15 cellular contexts compared by ENCODE assay signal in the genomic region with DNA sequence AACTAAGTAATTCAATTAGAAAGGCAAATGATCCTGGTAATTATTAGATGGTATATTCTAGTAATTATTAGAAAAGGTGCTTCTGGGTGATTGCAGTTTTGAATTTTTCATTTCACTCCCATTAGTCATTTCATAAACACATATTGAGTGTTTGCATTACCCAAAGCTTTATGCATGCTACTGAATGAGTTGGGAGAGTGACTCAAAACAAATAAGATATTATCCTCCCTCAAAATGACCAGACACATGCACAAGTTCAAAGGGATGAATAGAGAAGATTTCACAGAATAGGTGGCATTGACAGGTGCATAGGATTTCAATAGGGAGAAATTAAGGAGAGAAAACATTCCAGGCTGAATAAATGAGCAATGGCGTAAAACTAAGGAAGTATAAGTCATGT.
A peak's percentile ranks its signal among the peaks of the same experiment; 100 is the strongest.
DNase-seq lines count a peak whose midpoint lies in the region; ATAC-seq and TF ChIP-seq lines count a peak whose summit lies in the region.
"Had no signal": no experiment of that assay in that cellular context is flagged by ENCODE, and none has a peak within 500 bp of the region (broad histone marks: within the 10 kb centered on the region; RNA-seq: fewer than 3 reads in every experiment).

No MANE protein-coding gene starts in this region.

- no peak overlapping the region for H3K9ac ChIP-seq in OCI-LY3 (ENCODE audit: low read length)

- no peaks in the 10 kb centered on the region for H4K20me1 ChIP-seq in OCI-LY3 (ENCODE audit: insufficient read depth, low read length)

- H2AFZ ChIP-seq in OCI-LY3 (ENCODE audit: low read depth, low read length): no peak overlapping the region

- no peaks in the 10 kb centered on the region for H3K9me3 ChIP-seq in OCI-LY3 (ENCODE audit: insufficient read depth, low read length)
- H3K9me3 ChIP-seq: Caco-2 had no signal

- no peaks in the 10 kb centered on the region for H3K36me3 ChIP-seq in OCI-LY3 (replicated peaks; ENCODE audit: low read depth, low read length)

- no peaks in the 10 kb centered on the region for H3K27me3 ChIP-seq in OCI-LY3 (ENCODE audit: low read depth, low read length)

- no peaks in the 10 kb centered on the region for H3K79me2 ChIP-seq in OCI-LY3 (ENCODE audit: low read length)

- H3K4me1 ChIP-seq in OCI-LY3 (ENCODE audit: low read length): peaks cover 24% of the 10 kb centered on the region

- peak overlapping the region; percentile 35 for H3K4me2 ChIP-seq in OCI-LY3 (ENCODE audit: low read length)

- ATAC-seq in HG03159 (IDR thresholded peaks at IDR 0.05; ENCODE audit: unreplicated experiment): no peak
- ATAC-seq in HG03457 (IDR thresholded peaks at IDR 0.05; ENCODE audit: unreplicated experiment): no peak

- no peak overlapping the region for H3K4me3 ChIP-seq in OCI-LY3 (ENCODE audit: low read length)

- DNase-seq in DMS53 (lab: John Stamatoyannopoulos, UW) (peak; percentile 94), ELR (ENCODE audit: low read depth) (peak; percentile 16), epithelial cell of prostate (ENCODE audit: low read depth, low spot score) (peak; percentile 12), D341Med (ENCODE audit: low spot score) (no peak)
- DNase-seq: Caco-2; CD4-positive, CD25-positive, alpha-beta regulatory T cell; DMS79 treated with DMSO at 0.1 percent for 48 hours; GDM1; NCI-H2029; NCI-H2171; NCI-H82; SHP77 treated with DMSO at 0.1 percent for 48 hours had no signal

- no peak for TF ChIP-seq CTCF in OCI-LY3 (IDR thresholded peaks at IDR 0.05; ENCODE audit: low read depth, low read length)

- H3K27ac ChIP-seq in OCI-LY3 (ENCODE audit: low read length) (no peak overlapping the region), epithelial cell of prostate (no peak overlapping the region)
